ENCODE assay signal across 20 cellular contexts in genomic region chr1:213464786-213465460, GRCh38.
DNase-seq lines count a peak whose midpoint lies in the region; ATAC-seq, FAIRE-seq and TF ChIP-seq lines count a peak whose summit lies in the region.
"Had no signal": no experiment of that assay in that cellular context is flagged by ENCODE, and none has a peak within 500 bp of the region (broad histone marks: within the 10 kb centered on the region; RNA-seq: fewer than 3 reads in every experiment).

No MANE protein-coding gene starts in this region.

- H3K9me3 ChIP-seq in OCI-LY3 (ENCODE audit: insufficient read depth, low read length) (no peaks in the 10 kb centered on the region), trophoblast cell (ENCODE audit: insufficient read depth, low read depth, low read length) (no peaks in the 10 kb centered on the region)
- H3K9me3 ChIP-seq: BLaER1 had no signal

- no peak for FAIRE-seq in GM19239 (lab: Jason Lieb, UNC)
- FAIRE-seq: GM12891 had no signal

- H3K4me2 ChIP-seq in OCI-LY3 (ENCODE audit: low read length) (peak overlapping the region; percentile 10), trophoblast cell (ENCODE audit: low read length) (no peak overlapping the region)
- H3K4me2 ChIP-seq: BLaER1 had no signal

- no peak overlapping the region for H3K4ac ChIP-seq in trophoblast cell (ENCODE audit: low read depth, low read length)

- no peak overlapping the region for H3K23ac ChIP-seq in trophoblast cell (ENCODE audit: low read length)

- H2BK12ac ChIP-seq in trophoblast cell (ENCODE audit: low read length), result peak overlapping the region; percentile 65

- H3K18ac ChIP-seq in trophoblast cell (ENCODE audit: low read length), result no peak overlapping the region

- H3K4me1 ChIP-seq in OCI-LY3 (ENCODE audit: low read length) (peaks cover 13% of the 10 kb centered on the region), trophoblast cell (ENCODE audit: control insufficient read depth in 1 of 2, insufficient read depth in 2 of 2, low read length in 2 of 2) (peaks cover 9 to 10% of the 10 kb centered on the region in 2 experiments)
- H3K4me1 ChIP-seq: BLaER1 had no signal

- H2AFZ ChIP-seq in OCI-LY3 (ENCODE audit: low read depth, low read length) (no peak overlapping the region), trophoblast cell (ENCODE audit: insufficient read depth, low read length, poor library complexity) (no peak overlapping the region)

- H3K27ac ChIP-seq in OCI-LY3 (ENCODE audit: low read length) (no peak overlapping the region), trophoblast cell (ENCODE audit: low read depth, low read length) (peak overlapping the region; percentile 9)
- H3K27ac ChIP-seq: BLaER1 had no signal

- peak overlapping the region; percentile 21 for H2BK5ac ChIP-seq in trophoblast cell (ENCODE audit: low read depth, low read length, poor library complexity)

- no peaks in the 10 kb centered on the region for H4K20me1 ChIP-seq in OCI-LY3 (ENCODE audit: insufficient read depth, low read length)
- H4K20me1 ChIP-seq: BLaER1 had no signal

- H3K79me2 ChIP-seq in OCI-LY3 (ENCODE audit: low read length) (no peaks in the 10 kb centered on the region), trophoblast cell (ENCODE audit: control insufficient read depth, insufficient read depth, low read length, poor library complexity) (peaks cover 2% of the 10 kb centered on the region)

- H3K9ac ChIP-seq in OCI-LY3 (ENCODE audit: low read length) (no peak overlapping the region), trophoblast cell (ENCODE audit: low read length) (no peak overlapping the region)
- H3K9ac ChIP-seq: BLaER1 had no signal

- peak; percentile 35 for DNase-seq in epithelial cell of esophagus (ENCODE audit: low read depth)
- DNase-seq in trophoblast cell, result peak; percentile 48 to 82
- DNase-seq in GM19239 (ENCODE audit: insufficient read length, low spot score), result no peak
- no peak for DNase-seq in OCI-M1 (lab: John Stamatoyannopoulos, UW)
- DNase-seq in NCI-H2171 (lab: John Stamatoyannopoulos, UW), result no peak
- DNase-seq in Kasumi-1 (lab: John Stamatoyannopoulos, UW), result no peak
- DNase-seq: CD4-positive, alpha-beta memory T cell; GF-D8; H7; HFFc6; KG1; NCI-H1092; NCI-H1436 treated with DMSO at 0.1 percent for 48 hours; NCI-H2029; NCI-H2171 treated with DMSO at 0.1 percent for 48 hours; NCI-H748 treated with DMSO at 0.1 percent for 48 hours had no signal

- no peak overlapping the region for H2AK5ac ChIP-seq in trophoblast cell (ENCODE audit: low read length)

- WGBS in trophoblast cell (ENCODE audit: extremely low coverage, insufficient coverage, insufficient read length), result no CpG with 5 or more reads among the region's 2 CpGs

- H2BK120ac ChIP-seq in trophoblast cell (ENCODE audit: insufficient read depth, low read length, poor library complexity), result no peak overlapping the region

- peak overlapping the region; percentile 32 for H3K14ac ChIP-seq in trophoblast cell (ENCODE audit: low read length)

- peak overlapping the region; percentile 32 for H4K91ac ChIP-seq in trophoblast cell (ENCODE audit: low read depth, low read length)

- no peak for TF ChIP-seq CTCF in OCI-LY3 (IDR thresholded peaks at IDR 0.05; ENCODE audit: low read depth, low read length)
- TF ChIP-seq CTCF in epithelial cell of esophagus (IDR thresholded peaks at IDR 0.05; ENCODE audit: insufficient read depth, low read depth, low read length, missing control alignments), result no peak

- H3K27me3 ChIP-seq in OCI-LY3 (ENCODE audit: low read depth, low read length) (no peaks in the 10 kb centered on the region), trophoblast cell (ENCODE audit: insufficient read depth, low read length) (no peaks in the 10 kb centered on the region)
- H3K27me3 ChIP-seq: BLaER1 had no signal

- peaks cover 5% of the 10 kb centered on the region for H3K79me1 ChIP-seq in trophoblast cell (ENCODE audit: low read length)

- peak; percentile 53 for ATAC-seq in HG02610 (IDR thresholded peaks at IDR 0.05; ENCODE audit: unreplicated experiment)

- peak overlapping the region; percentile 16 for H4K8ac ChIP-seq in trophoblast cell (ENCODE audit: low read depth, low read length)

- no peak overlapping the region for H3K4me3 ChIP-seq in OCI-LY3 (ENCODE audit: low read length)
- no peak overlapping the region for H3K4me3 ChIP-seq in epithelial cell of esophagus (ENCODE audit: low read length)
- H3K4me3 ChIP-seq in trophoblast cell (ENCODE audit: low read depth, low read length), result no peak overlapping the region
- H3K4me3 ChIP-seq: BLaER1 had no signal

- H3K36me3 ChIP-seq in OCI-LY3 (replicated peaks; ENCODE audit: low read depth, low read length), result no peaks in the 10 kb centered on the region
- H3K36me3 ChIP-seq in trophoblast cell (ENCODE audit: control insufficient read depth in 1 of 2, insufficient read depth in 2 of 2, low read length in 2 of 2), result no peaks in the 10 kb centered on the region
- H3K36me3 ChIP-seq: BLaER1 had no signal

- H4K12ac ChIP-seq in trophoblast cell (ENCODE audit: low read depth, low read length), result no peak overlapping the region

Comparison
In these comparisons a context has a peak if more than half of its experiments do, and no peak if none do; other contexts are left out.
1. DNase-seq: peak in epithelial cell of esophagus (single experiment) and trophoblast cell (2 of 2); none in GM19239 (single experiment), OCI-M1 (single experiment), NCI-H2171 (single experiment) and Kasumi-1 (0 of 2).